Comparison of ENCODE assay signal across 11 cellular contexts in genomic region chr11:62603072-62603408, GRCh38. TPM values are rescaled to one million over a fixed set of nuclear protein-coding genes. Genes with fewer than 3 reads are reported as not detected.
DNase-seq lines count a peak whose midpoint lies in the region; ATAC-seq, FAIRE-seq and TF ChIP-seq lines count a peak whose summit lies in the region.
"Had no signal": no experiment of that assay in that cellular context is flagged by ENCODE, and none has a peak within 500 bp of the region (broad histone marks: within the 10 kb centered on the region; RNA-seq: fewer than 3 reads in every experiment).

No MANE protein-coding gene starts in this region.

- 83% methylated on average over 13 of the region's 13 CpGs for WGBS in mesenchymal stem cell
- 45 to 60% methylated on average over 11 to 12 of the region's 13 CpGs for WGBS in tibial nerve, 2 donors

- peak overlapping the region in 1 of 2 experiments; percentile 32 for H3K4ac ChIP-seq in mesenchymal stem cell (ENCODE audit: low read depth in 1 of 2, low read length in 2 of 2)

- H3K9ac ChIP-seq in mesenchymal stem cell (ENCODE audit: low read length) = peak overlapping the region; percentile 97
- H3K9ac ChIP-seq: SK-N-SH had no signal

- H3K18ac ChIP-seq in mesenchymal stem cell (ENCODE audit: low read depth in 1 of 2, low read length in 2 of 2) = no peak overlapping the region

- no peak overlapping the region for H2BK12ac ChIP-seq in mesenchymal stem cell (ENCODE audit: low read length in 2 of 2)

- no peak overlapping the region for H3K23ac ChIP-seq in mesenchymal stem cell (ENCODE audit: low read length in 2 of 2)

- H3K27me3 Mint-ChIP-seq in activated naive CD4-positive, alpha-beta T cell treated with anti-CD3 and anti-CD28 coated beads for 36 hours (ENCODE audit: low read depth) = no peaks in the 10 kb centered on the region

- H3K27ac Mint-ChIP-seq in activated naive CD4-positive, alpha-beta T cell treated with anti-CD3 and anti-CD28 coated beads for 36 hours = no peak overlapping the region

- no peak overlapping the region for H3K4me2 ChIP-seq in mesenchymal stem cell (ENCODE audit: low read length, poor library complexity, severe bottlenecking)
- H3K4me2 ChIP-seq: SK-N-SH had no signal

- no peak overlapping the region for H2AFZ ChIP-seq in mesenchymal stem cell (ENCODE audit: low read depth, low read length)

- H4K8ac ChIP-seq in mesenchymal stem cell (ENCODE audit: low read length) = no peak overlapping the region

- H2BK5ac ChIP-seq in mesenchymal stem cell (ENCODE audit: low read depth, low read length, poor library complexity, severe bottlenecking) = no peak overlapping the region

- no peak overlapping the region for H2AK5ac ChIP-seq in mesenchymal stem cell (ENCODE audit: low read length, severe bottlenecking)

- CTCF ChIA-PET in activated naive CD4-positive, alpha-beta T cell treated with anti-CD3 and anti-CD28 coated beads for 36 hours (lab: Charles Lee) = interaction anchor here (1.6 kb wide), 1 partner anchor 8 kb away, joined by 4 read pairs; no protein-coding TSS in a partner anchor

- H2BK120ac ChIP-seq in mesenchymal stem cell (ENCODE audit: low read depth, low read length) = no peak overlapping the region

- no peaks in the 10 kb centered on the region for H3K9me3 Mint-ChIP-seq in activated naive CD4-positive, alpha-beta T cell treated with anti-CD3 and anti-CD28 coated beads for 36 hours

- no peak for TF ChIP-seq POLR2A in tibial nerve (IDR thresholded peaks at IDR 0.05)

- TF ChIP-seq CTCF in bronchial epithelial cell (IDR thresholded peaks at IDR 0.05; ENCODE audit: insufficient read depth, low read length, severe bottlenecking) (no peak), tibial nerve (IDR thresholded peaks at IDR 0.05) (no peak)

- no peak for FAIRE-seq in bronchial epithelial cell (lab: Jason Lieb, UNC)

- peaks cover 44% of the 10 kb centered on the region for H3K4me1 Mint-ChIP-seq in activated naive CD4-positive, alpha-beta T cell treated with anti-CD3 and anti-CD28 coated beads for 36 hours (ENCODE audit: low read depth)

- no peaks in the 10 kb centered on the region for H3K9me3 ChIP-seq in mesenchymal stem cell (ENCODE audit: control insufficient read depth, low read length)
- H3K9me3 ChIP-seq in tibial nerve = no peaks in the 10 kb centered on the region
- H3K9me3 ChIP-seq: right lobe of liver, SK-N-SH had no signal

- H3K27ac ChIP-seq in mesenchymal stem cell (ENCODE audit: low read length, poor library complexity, severe bottlenecking) (no peak overlapping the region), tibial nerve (peak overlapping the region; percentile 79 to 99 (median 98))
- H3K27ac ChIP-seq: cardiac muscle cell had no signal

- peak overlapping the region; percentile 10 for H3K4me3 Mint-ChIP-seq in activated naive CD4-positive, alpha-beta T cell treated with anti-CD3 and anti-CD28 coated beads for 36 hours

- H3K27me3 ChIP-seq in bronchial epithelial cell (ENCODE audit: control insufficient read depth, insufficient read depth, low read length) (no peaks in the 10 kb centered on the region), mesenchymal stem cell (ENCODE audit: control insufficient read depth in 1 of 2, insufficient read depth in 1 of 2, low read length in 2 of 2) (no peaks in the 10 kb centered on the region), tibial nerve (no peaks in the 10 kb centered on the region)
- H3K27me3 ChIP-seq: cardiac muscle cell, right lobe of liver had no signal

- peaks cover 64% of the 10 kb centered on the region for H3K36me3 Mint-ChIP-seq in activated naive CD4-positive, alpha-beta T cell treated with anti-CD3 and anti-CD28 coated beads for 36 hours (ENCODE audit: low read depth)

- ATAC-seq in GM19397 (IDR thresholded peaks at IDR 0.05; ENCODE audit: unreplicated experiment) (no peak), HG03378 (IDR thresholded peaks at IDR 0.05; ENCODE audit: unreplicated experiment) (no peak)

- H4K91ac ChIP-seq in mesenchymal stem cell (ENCODE audit: low read length) = no peak overlapping the region

- H3K79me1 ChIP-seq in mesenchymal stem cell (replicated peaks; ENCODE audit: low read length, poor library complexity, severe bottlenecking) = peaks cover 4% of the 10 kb centered on the region

- peak overlapping the region; percentile 91 for H3K4me3 ChIP-seq in bronchial epithelial cell (ENCODE audit: low read depth, low read length)
- peak overlapping the region in 1 of 2 experiments; percentile 93 for H3K4me3 ChIP-seq in mesenchymal stem cell (ENCODE audit: insufficient read depth in 1 of 2, low read depth in 1 of 2, low read length in 2 of 2)
- H3K4me3 ChIP-seq in tibial nerve = peak overlapping the region; percentile 79 to 99 (median 85)

- no peak for TF ChIP-seq EP300 in tibial nerve (IDR thresholded peaks at IDR 0.05)

- H2BK15ac ChIP-seq in mesenchymal stem cell (ENCODE audit: low read depth, poor library complexity, severe bottlenecking) = peak overlapping the region; percentile 33

- DNase-seq in activated naive CD4-positive, alpha-beta T cell treated with anti-CD3 and anti-CD28 coated beads for 36 hours = no peak
- no peak for DNase-seq in activated naive CD4-positive, alpha-beta T cell treated with anti-CD3 and anti-CD28 coated beads, Interleukin-2, amount 50 U/mL, for 16 hours
- DNase-seq in bronchial epithelial cell (ENCODE audit: low read depth) (no peak), mesenchymal stem cell (no peak), tibial nerve (ENCODE audit: low spot score in 2 of 2) (no peak)
- DNase-seq in activated CD4-positive, alpha-beta T cell treated with anti-CD3 and anti-CD28 coated beads for 4 hours = no peak

- H3K14ac ChIP-seq in mesenchymal stem cell (ENCODE audit: low read length in 2 of 2) = no peak overlapping the region

- intact Hi-C loops in activated naive CD4-positive, alpha-beta T cell treated with anti-CD3 and anti-CD28 coated beads for 36 hours (cut with micrococcal nuclease) = no loop called here

- H3K36me3 ChIP-seq in bronchial epithelial cell (ENCODE audit: control insufficient read depth, insufficient read depth, low read length) (peaks cover 9% of the 10 kb centered on the region), mesenchymal stem cell (ENCODE audit: control insufficient read depth in 1 of 2, insufficient read depth in 2 of 2, low read depth in 1 of 2, low read length in 2 of 2) (peaks cover 39 to 60% of the 10 kb centered on the region in 2 experiments), tibial nerve (peaks cover 0 to 47% (median 4%) of the 10 kb centered on the region in 3 donors)

- H3K4me1 ChIP-seq in mesenchymal stem cell (ENCODE audit: control insufficient read depth, insufficient read depth, low read depth, low read length) (peaks cover 17% of the 10 kb centered on the region), tibial nerve (peaks cover 4 to 63% (median 28%) of the 10 kb centered on the region in 4 donors)

RNA-seq across cellular contexts. Expression of gene MTA2, which starts 1.4 kb away (rescaled TPM):
- 100 to 1,000 TPM; 191 to 197 TPM for total RNA-seq in activated naive CD4-positive, alpha-beta T cell treated with anti-CD3 and anti-CD28 coated beads for 36 hours
- total RNA-seq in bronchial epithelial cell = 150 and 162 TPM in 2 replicates
- polyA plus RNA-seq in mesenchymal stem cell (2013, experiment 1 of 2) = 50.7 TPM
- polyA plus RNA-seq in mesenchymal stem cell (2013, experiment 2 of 2) = 50.7 TPM
- 10 to 100 TPM; 79.5 to 95.3 (median 88.8) TPM for total RNA-seq in tibial nerve

RNA-seq across cellular contexts. Expression of gene EML3, which starts 9.5 kb away (rescaled TPM):
- total RNA-seq in activated naive CD4-positive, alpha-beta T cell treated with anti-CD3 and anti-CD28 coated beads for 36 hours = 10 to 100 TPM; 81.8 to 97.1 TPM
- total RNA-seq in bronchial epithelial cell (10.0 and 11.1 TPM in 2 replicates), tibial nerve (100 to 1,000 TPM in 2 of 4 donors, 10 to 100 TPM in 2; 64.9 to 138 (median 93.9) TPM)
- polyA plus RNA-seq in mesenchymal stem cell (2013, experiment 1 of 2) = 30.1 TPM
- 29.3 TPM for polyA plus RNA-seq in mesenchymal stem cell (2013, experiment 2 of 2)

RNA-seq across cellular contexts. Expression of gene ROM1, which starts 10.0 kb away (rescaled TPM):
- 1 to 10 TPM in 1 of 2 experiments, under 1 TPM in 1; 0.52 to 1.0 TPM for total RNA-seq in activated naive CD4-positive, alpha-beta T cell treated with anti-CD3 and anti-CD28 coated beads for 36 hours
- 2.6 and 2.8 TPM in 2 replicates for total RNA-seq in bronchial epithelial cell
- 2.5 TPM for polyA plus RNA-seq in mesenchymal stem cell (2013, experiment 1 of 2)
- polyA plus RNA-seq in mesenchymal stem cell (2013, experiment 2 of 2) = 2.3 TPM
- total RNA-seq in tibial nerve = 10 to 100 TPM in 3 of 4 donors, 1 to 10 TPM in 1; 9.3 to 13.8 (median 11.2) TPM

RNA-seq across cellular contexts. Expression of gene TUT1, which starts 11.7 kb away (rescaled TPM):
- total RNA-seq in activated naive CD4-positive, alpha-beta T cell treated with anti-CD3 and anti-CD28 coated beads for 36 hours = 10 to 100 TPM; 38.2 to 42.0 TPM
- total RNA-seq in bronchial epithelial cell (7.0 and 9.5 TPM in 2 replicates), tibial nerve (10 to 100 TPM in 3 of 4 donors, 1 to 10 TPM in 1; 8.3 to 18.8 (median 14.2) TPM)
- 6.3 TPM for polyA plus RNA-seq in mesenchymal stem cell (2013, experiment 1 of 2)
- polyA plus RNA-seq in mesenchymal stem cell (2013, experiment 2 of 2) = 6.5 TPM

RNA-seq across cellular contexts. Expression of gene B3GAT3, which starts 18.7 kb away (rescaled TPM):
- total RNA-seq in activated naive CD4-positive, alpha-beta T cell treated with anti-CD3 and anti-CD28 coated beads for 36 hours = 10 to 100 TPM; 43.1 to 45.7 TPM
- total RNA-seq in bronchial epithelial cell (24.2 and 26.2 TPM in 2 replicates), tibial nerve (10 to 100 TPM; 35.4 to 60.3 (median 50.7) TPM)
- 32.5 TPM for polyA plus RNA-seq in mesenchymal stem cell (2013, experiment 1 of 2)
- 32.5 TPM for polyA plus RNA-seq in mesenchymal stem cell (2013, experiment 2 of 2)
